ENCODE assay signal across 1 cellular context in the genomic region with DNA sequence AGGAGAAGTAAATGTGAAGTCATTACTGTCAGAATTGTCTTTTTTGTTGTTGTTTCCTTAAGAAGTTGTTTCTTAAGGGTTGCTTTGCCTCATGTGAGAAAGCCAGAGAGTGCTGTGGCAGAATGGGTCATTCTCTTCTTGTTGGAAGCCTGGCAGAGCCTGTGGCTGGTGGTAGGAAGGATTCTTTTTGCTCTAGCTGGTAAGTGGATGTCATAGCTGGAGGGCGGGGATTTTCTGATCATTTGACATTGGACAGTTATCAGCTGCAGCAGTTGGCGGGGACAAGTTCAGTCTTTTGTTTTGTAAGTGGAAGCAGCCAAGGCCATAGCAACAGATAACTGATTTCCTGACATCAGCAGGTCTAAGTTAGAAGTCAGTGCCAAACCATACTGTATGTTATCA.
TF ChIP-seq lines count a peak whose summit lies in the region.

No MANE protein-coding gene starts in this region.

TF ChIP-seq in HepG2, 621 proteins besides CTCF, POLR2A, EP300 and RAD21 (continued from another document and continues in another):
- TF ChIP-seq, protein P1, sequence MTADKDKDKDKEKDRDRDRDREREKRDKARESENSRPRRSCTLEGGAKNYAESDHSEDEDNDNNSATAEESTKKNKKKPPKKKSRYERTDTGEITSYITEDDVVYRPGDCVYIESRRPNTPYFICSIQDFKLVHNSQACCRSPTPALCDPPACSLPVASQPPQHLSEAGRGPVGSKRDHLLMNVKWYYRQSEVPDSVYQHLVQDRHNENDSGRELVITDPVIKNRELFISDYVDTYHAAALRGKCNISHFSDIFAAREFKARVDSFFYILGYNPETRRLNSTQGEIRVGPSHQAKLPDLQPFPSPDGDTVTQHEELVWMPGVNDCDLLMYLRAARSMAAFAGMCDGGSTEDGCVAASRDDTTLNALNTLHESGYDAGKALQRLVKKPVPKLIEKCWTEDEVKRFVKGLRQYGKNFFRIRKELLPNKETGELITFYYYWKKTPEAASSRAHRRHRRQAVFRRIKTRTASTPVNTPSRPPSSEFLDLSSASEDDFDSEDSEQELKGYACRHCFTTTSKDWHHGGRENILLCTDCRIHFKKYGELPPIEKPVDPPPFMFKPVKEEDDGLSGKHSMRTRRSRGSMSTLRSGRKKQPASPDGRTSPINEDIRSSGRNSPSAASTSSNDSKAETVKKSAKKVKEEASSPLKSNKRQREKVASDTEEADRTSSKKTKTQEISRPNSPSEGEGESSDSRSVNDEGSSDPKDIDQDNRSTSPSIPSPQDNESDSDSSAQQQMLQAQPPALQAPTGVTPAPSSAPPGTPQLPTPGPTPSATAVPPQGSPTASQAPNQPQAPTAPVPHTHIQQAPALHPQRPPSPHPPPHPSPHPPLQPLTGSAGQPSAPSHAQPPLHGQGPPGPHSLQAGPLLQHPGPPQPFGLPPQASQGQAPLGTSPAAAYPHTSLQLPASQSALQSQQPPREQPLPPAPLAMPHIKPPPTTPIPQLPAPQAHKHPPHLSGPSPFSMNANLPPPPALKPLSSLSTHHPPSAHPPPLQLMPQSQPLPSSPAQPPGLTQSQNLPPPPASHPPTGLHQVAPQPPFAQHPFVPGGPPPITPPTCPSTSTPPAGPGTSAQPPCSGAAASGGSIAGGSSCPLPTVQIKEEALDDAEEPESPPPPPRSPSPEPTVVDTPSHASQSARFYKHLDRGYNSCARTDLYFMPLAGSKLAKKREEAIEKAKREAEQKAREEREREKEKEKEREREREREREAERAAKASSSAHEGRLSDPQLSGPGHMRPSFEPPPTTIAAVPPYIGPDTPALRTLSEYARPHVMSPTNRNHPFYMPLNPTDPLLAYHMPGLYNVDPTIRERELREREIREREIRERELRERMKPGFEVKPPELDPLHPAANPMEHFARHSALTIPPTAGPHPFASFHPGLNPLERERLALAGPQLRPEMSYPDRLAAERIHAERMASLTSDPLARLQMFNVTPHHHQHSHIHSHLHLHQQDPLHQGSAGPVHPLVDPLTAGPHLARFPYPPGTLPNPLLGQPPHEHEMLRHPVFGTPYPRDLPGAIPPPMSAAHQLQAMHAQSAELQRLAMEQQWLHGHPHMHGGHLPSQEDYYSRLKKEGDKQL (CRISPR knock-in tag; IDR thresholded peaks at IDR 0.05; ENCODE audit: low read depth): 0 out of 2 replicates have a peak, but pooled peaks have one; percentile 13
- TF ChIP-seq, protein P2, sequence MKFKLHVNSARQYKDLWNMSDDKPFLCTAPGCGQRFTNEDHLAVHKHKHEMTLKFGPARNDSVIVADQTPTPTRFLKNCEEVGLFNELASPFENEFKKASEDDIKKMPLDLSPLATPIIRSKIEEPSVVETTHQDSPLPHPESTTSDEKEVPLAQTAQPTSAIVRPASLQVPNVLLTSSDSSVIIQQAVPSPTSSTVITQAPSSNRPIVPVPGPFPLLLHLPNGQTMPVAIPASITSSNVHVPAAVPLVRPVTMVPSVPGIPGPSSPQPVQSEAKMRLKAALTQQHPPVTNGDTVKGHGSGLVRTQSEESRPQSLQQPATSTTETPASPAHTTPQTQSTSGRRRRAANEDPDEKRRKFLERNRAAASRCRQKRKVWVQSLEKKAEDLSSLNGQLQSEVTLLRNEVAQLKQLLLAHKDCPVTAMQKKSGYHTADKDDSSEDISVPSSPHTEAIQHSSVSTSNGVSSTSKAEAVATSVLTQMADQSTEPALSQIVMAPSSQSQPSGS (CRISPR knock-in tag; IDR thresholded peaks at IDR 0.05): peak; percentile 69; the same call in 1 of the 2 replicates
- no peak for TF ChIP-seq PRPF4 (IDR thresholded peaks at IDR 0.05; ENCODE audit: low read depth, low read length, poor library complexity, severe bottlenecking)
- TF ChIP-seq ZNF329 (CRISPR knock-in tag; IDR thresholded peaks at IDR 0.05; ENCODE audit: low read depth): no peak
- TF ChIP-seq EHMT2 (IDR thresholded peaks at IDR 0.05; ENCODE audit: borderline replicate concordance, low read depth, low read length): no peak
- TF ChIP-seq IRF2 (CRISPR knock-in tag; IDR thresholded peaks at IDR 0.05): 0 out of 2 replicates have a peak, but pooled peaks have one; percentile 22
- TF ChIP-seq ZNF558 (CRISPR knock-in tag; IDR thresholded peaks at IDR 0.05; ENCODE audit: borderline replicate concordance): no peak
- no peak for TF ChIP-seq ZNF616 (CRISPR knock-in tag; IDR thresholded peaks at IDR 0.05; ENCODE audit: low read depth)
- no peak for TF ChIP-seq RARG (CRISPR knock-in tag; IDR thresholded peaks at IDR 0.05; ENCODE audit: low read depth)
- TF ChIP-seq BRCA1 (CRISPR knock-in tag; IDR thresholded peaks at IDR 0.05): no peak
- TF ChIP-seq DR1 (CRISPR knock-in tag; IDR thresholded peaks at IDR 0.05): no peak
- TF ChIP-seq DPF2 (CRISPR knock-in tag; IDR thresholded peaks at IDR 0.05; ENCODE audit: borderline replicate concordance, low read depth): peak; percentile 68; the same call in 1 of the 2 replicates
- no peak for TF ChIP-seq ZNF775 (CRISPR knock-in tag; IDR thresholded peaks at IDR 0.05; ENCODE audit: borderline replicate concordance)
- peak; percentile 38; the same call in 1 of the 2 replicates for TF ChIP-seq FOXO1 (CRISPR knock-in tag; IDR thresholded peaks at IDR 0.05)
- no peak for TF ChIP-seq NR2F1 (CRISPR knock-in tag; IDR thresholded peaks at IDR 0.05)
- TF ChIP-seq NR2C2 (CRISPR knock-in tag; IDR thresholded peaks at IDR 0.05; ENCODE audit: borderline replicate concordance): no peak
- TF ChIP-seq, protein P3, sequence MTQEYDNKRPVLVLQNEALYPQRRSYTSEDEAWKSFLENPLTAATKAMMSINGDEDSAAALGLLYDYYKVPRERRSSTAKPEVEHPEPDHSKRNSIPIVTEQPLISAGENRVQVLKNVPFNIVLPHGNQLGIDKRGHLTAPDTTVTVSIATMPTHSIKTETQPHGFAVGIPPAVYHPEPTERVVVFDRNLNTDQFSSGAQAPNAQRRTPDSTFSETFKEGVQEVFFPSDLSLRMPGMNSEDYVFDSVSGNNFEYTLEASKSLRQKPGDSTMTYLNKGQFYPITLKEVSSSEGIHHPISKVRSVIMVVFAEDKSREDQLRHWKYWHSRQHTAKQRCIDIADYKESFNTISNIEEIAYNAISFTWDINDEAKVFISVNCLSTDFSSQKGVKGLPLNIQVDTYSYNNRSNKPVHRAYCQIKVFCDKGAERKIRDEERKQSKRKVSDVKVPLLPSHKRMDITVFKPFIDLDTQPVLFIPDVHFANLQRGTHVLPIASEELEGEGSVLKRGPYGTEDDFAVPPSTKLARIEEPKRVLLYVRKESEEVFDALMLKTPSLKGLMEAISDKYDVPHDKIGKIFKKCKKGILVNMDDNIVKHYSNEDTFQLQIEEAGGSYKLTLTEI (CRISPR knock-in tag; conservative IDR thresholded peaks at IDR 0.05): no peak
- TF ChIP-seq DNMT3B (CRISPR knock-in tag; conservative IDR thresholded peaks at IDR 0.05): no peak
- TF ChIP-seq PPARG (CRISPR knock-in tag; conservative IDR thresholded peaks at IDR 0.05): peak; percentile 63; the same call in 1 of the 2 replicates
- TF ChIP-seq TAF15 (IDR thresholded peaks at IDR 0.05; ENCODE audit: low read depth, low read length, poor library complexity, severe bottlenecking): no peak
- no peak for TF ChIP-seq ZNF614 (CRISPR knock-in tag; IDR thresholded peaks at IDR 0.05; ENCODE audit: borderline replicate concordance)
- TF ChIP-seq, protein P4, sequence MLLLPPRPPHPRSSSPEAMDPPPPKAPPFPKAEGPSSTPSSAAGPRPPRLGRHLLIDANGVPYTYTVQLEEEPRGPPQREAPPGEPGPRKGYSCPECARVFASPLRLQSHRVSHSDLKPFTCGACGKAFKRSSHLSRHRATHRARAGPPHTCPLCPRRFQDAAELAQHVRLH (CRISPR knock-in tag; IDR thresholded peaks at IDR 0.05; ENCODE audit: borderline replicate concordance, low read depth): no peak
- no peak for TF ChIP-seq NFKB2 (CRISPR knock-in tag; IDR thresholded peaks at IDR 0.05; ENCODE audit: borderline replicate concordance)
- TF ChIP-seq ADNP (CRISPR knock-in tag; IDR thresholded peaks at IDR 0.05): no peak
- peak; percentile 37; the same call in 1 of the 2 replicates for TF ChIP-seq NCOR1 (IDR thresholded peaks at IDR 0.05; ENCODE audit: borderline replicate concordance, low read length)
- TF ChIP-seq, protein P5, sequence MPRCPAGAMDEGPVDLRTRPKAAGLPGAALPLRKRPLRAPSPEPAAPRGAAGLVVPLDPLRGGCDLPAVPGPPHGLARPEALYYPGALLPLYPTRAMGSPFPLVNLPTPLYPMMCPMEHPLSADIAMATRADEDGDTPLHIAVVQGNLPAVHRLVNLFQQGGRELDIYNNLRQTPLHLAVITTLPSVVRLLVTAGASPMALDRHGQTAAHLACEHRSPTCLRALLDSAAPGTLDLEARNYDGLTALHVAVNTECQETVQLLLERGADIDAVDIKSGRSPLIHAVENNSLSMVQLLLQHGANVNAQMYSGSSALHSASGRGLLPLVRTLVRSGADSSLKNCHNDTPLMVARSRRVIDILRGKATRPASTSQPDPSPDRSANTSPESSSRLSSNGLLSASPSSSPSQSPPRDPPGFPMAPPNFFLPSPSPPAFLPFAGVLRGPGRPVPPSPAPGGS (CRISPR knock-in tag; IDR thresholded peaks at IDR 0.05): no peak
- TF ChIP-seq, protein P6, sequence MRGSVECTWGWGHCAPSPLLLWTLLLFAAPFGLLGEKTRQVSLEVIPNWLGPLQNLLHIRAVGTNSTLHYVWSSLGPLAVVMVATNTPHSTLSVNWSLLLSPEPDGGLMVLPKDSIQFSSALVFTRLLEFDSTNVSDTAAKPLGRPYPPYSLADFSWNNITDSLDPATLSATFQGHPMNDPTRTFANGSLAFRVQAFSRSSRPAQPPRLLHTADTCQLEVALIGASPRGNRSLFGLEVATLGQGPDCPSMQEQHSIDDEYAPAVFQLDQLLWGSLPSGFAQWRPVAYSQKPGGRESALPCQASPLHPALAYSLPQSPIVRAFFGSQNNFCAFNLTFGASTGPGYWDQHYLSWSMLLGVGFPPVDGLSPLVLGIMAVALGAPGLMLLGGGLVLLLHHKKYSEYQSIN (CRISPR knock-in tag; IDR thresholded peaks at IDR 0.05; ENCODE audit: borderline replicate concordance): no peak
- TF ChIP-seq, protein P7, sequence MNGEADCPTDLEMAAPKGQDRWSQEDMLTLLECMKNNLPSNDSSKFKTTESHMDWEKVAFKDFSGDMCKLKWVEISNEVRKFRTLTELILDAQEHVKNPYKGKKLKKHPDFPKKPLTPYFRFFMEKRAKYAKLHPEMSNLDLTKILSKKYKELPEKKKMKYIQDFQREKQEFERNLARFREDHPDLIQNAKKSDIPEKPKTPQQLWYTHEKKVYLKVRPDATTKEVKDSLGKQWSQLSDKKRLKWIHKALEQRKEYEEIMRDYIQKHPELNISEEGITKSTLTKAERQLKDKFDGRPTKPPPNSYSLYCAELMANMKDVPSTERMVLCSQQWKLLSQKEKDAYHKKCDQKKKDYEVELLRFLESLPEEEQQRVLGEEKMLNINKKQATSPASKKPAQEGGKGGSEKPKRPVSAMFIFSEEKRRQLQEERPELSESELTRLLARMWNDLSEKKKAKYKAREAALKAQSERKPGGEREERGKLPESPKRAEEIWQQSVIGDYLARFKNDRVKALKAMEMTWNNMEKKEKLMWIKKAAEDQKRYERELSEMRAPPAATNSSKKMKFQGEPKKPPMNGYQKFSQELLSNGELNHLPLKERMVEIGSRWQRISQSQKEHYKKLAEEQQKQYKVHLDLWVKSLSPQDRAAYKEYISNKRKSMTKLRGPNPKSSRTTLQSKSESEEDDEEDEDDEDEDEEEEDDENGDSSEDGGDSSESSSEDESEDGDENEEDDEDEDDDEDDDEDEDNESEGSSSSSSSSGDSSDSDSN (CRISPR knock-in tag; IDR thresholded peaks at IDR 0.05): no peak
- TF ChIP-seq ISL2 (CRISPR knock-in tag; IDR thresholded peaks at IDR 0.05): 0 out of 2 replicates have a peak, but pooled peaks have one; percentile 39
- no peak for TF ChIP-seq SRY (CRISPR knock-in tag; IDR thresholded peaks at IDR 0.05)
- no peak; the same call in 1 of the 2 replicates for TF ChIP-seq PITX1 (CRISPR knock-in tag; IDR thresholded peaks at IDR 0.05)
- TF ChIP-seq AGO1 (IDR thresholded peaks at IDR 0.05; ENCODE audit: low read depth, low read length, poor library complexity, severe bottlenecking): no peak
- TF ChIP-seq MED1 (CRISPR knock-in tag; IDR thresholded peaks at IDR 0.05): peak; percentile 69; the same call in 1 of the 2 replicates
- TF ChIP-seq KLF13 (CRISPR knock-in tag; IDR thresholded peaks at IDR 0.05): no peak
- TF ChIP-seq IKZF1 (IDR thresholded peaks at IDR 0.05): no peak
- TF ChIP-seq, protein P8, sequence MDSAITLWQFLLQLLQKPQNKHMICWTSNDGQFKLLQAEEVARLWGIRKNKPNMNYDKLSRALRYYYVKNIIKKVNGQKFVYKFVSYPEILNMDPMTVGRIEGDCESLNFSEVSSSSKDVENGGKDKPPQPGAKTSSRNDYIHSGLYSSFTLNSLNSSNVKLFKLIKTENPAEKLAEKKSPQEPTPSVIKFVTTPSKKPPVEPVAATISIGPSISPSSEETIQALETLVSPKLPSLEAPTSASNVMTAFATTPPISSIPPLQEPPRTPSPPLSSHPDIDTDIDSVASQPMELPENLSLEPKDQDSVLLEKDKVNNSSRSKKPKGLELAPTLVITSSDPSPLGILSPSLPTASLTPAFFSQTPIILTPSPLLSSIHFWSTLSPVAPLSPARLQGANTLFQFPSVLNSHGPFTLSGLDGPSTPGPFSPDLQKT (CRISPR knock-in tag; IDR thresholded peaks at IDR 0.05; ENCODE audit: borderline replicate concordance): no peak
- TF ChIP-seq ZNF205 (CRISPR knock-in tag; IDR thresholded peaks at IDR 0.05): no peak
- TF ChIP-seq TAF1 (CRISPR knock-in tag; IDR thresholded peaks at IDR 0.05): peak; percentile 35; the same call in 1 of the 2 replicates
- TF ChIP-seq, protein P9, sequence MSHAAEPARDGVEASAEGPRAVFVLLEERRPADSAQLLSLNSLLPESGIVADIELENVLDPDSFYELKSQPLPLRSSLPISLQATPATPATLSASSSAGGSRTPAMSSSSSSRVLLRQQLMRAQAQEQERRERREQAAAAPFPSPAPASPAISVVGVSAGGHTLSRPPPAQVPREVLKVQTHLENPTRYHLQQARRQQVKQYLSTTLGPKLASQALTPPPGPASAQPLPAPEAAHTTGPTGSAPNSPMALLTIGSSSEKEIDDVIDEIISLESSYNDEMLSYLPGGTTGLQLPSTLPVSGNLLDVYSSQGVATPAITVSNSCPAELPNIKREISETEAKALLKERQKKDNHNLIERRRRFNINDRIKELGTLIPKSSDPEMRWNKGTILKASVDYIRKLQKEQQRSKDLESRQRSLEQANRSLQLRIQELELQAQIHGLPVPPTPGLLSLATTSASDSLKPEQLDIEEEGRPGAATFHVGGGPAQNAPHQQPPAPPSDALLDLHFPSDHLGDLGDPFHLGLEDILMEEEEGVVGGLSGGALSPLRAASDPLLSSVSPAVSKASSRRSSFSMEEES (CRISPR knock-in tag; IDR thresholded peaks at IDR 0.05): peak; percentile 42; the same call in 1 of the 2 replicates
- no peak for TF ChIP-seq ISX (CRISPR knock-in tag; conservative IDR thresholded peaks at IDR 0.05)
- TF ChIP-seq NR3C1 (CRISPR knock-in tag; IDR thresholded peaks at IDR 0.05): no peak
- no peak for TF ChIP-seq MAFG (CRISPR knock-in tag; IDR thresholded peaks at IDR 0.05)
- TF ChIP-seq ZBTB1 (CRISPR knock-in tag; IDR thresholded peaks at IDR 0.05; ENCODE audit: borderline replicate concordance): no peak
- TF ChIP-seq, protein P10, sequence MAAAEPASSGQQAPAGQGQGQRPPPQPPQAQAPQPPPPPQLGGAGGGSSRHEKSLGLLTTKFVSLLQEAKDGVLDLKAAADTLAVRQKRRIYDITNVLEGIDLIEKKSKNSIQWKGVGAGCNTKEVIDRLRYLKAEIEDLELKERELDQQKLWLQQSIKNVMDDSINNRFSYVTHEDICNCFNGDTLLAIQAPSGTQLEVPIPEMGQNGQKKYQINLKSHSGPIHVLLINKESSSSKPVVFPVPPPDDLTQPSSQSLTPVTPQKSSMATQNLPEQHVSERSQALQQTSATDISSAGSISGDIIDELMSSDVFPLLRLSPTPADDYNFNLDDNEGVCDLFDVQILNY (CRISPR knock-in tag; conservative IDR thresholded peaks at IDR 0.05): no peak
- TF ChIP-seq POGZ (CRISPR knock-in tag; IDR thresholded peaks at IDR 0.05): peak; percentile 60; the same call in 1 of the 2 replicates
- no peak for TF ChIP-seq SMARCC2 (IDR thresholded peaks at IDR 0.05)
- TF ChIP-seq ZNF530 (CRISPR knock-in tag; IDR thresholded peaks at IDR 0.05; ENCODE audit: low read depth): no peak
